In genomic region chr18:63339920-63340484, GRCh38 we compare ENCODE assay signal across 8 cellular contexts. TPM values are rescaled to one million over a fixed set of nuclear protein-coding genes. Genes with fewer than 3 reads are reported as not detected.
DNase-seq lines count a peak whose midpoint lies in the region; ATAC-seq and TF ChIP-seq lines count a peak whose summit lies in the region.

No MANE protein-coding gene starts in this region.

- no peaks in the 10 kb centered on the region for H3K27me3 Mint-ChIP-seq in activated T-cell treated with anti-CD3 and anti-CD28 coated beads, Interleukin-2, amount 50 U/mL, for 72 hours (ENCODE audit: low read depth)

- no peaks in the 10 kb centered on the region for H3K9me3 Mint-ChIP-seq in activated T-cell treated with anti-CD3 and anti-CD28 coated beads, Interleukin-2, amount 50 U/mL, for 72 hours

- DNase-seq in G401 (ENCODE audit: low spot score) (peak; percentile 46), NCI-H2196 (lab: John Stamatoyannopoulos, UW; ENCODE audit: unreplicated experiment) (peak; percentile 56), hepatocyte (ENCODE audit: low spot score) (peak; percentile 67), HuH-7 (ENCODE audit: low spot score) (no peak)
- peak; percentile 41 to 47 for DNase-seq in activated T-cell treated with anti-CD3 and anti-CD28 coated beads, Interleukin-2, amount 50 U/mL, for 72 hours
- peak in 5 of 6 experiments; percentile 26 to 54 (median 37) for DNase-seq in stimulated activated naive CD4-positive, alpha-beta T cell (lab: John Stamatoyannopoulos, UW)

- TF ChIP-seq CTCF in 22Rv1 (IDR thresholded peaks at IDR 0.05), result peak; percentile 76
- TF ChIP-seq CTCF in hepatocyte (IDR thresholded peaks at IDR 0.05; ENCODE audit: poor library complexity), result peak; percentile 57

- H3K9me2 ChIP-seq in hepatocyte (replicated peaks; ENCODE audit: insufficient read depth), result no peaks in the 10 kb centered on the region

- in situ Hi-C loops in G401 (cut with HindIII; ENCODE audit: low sequenced_read_pairs), result loop anchor here (10.0 kb wide), 1 partner anchor 325 kb away; no protein-coding TSS in a partner anchor

- ATAC-seq in activated T-cell treated with anti-CD3 and anti-CD28 coated beads, Interleukin-2, amount 50 U/mL, for 72 hours (replicated peaks in 1 of 2), result peak; percentile 32 to 42
- no peak for ATAC-seq in HG03521 (IDR thresholded peaks at IDR 0.05; ENCODE audit: unreplicated experiment)

- no peaks in the 10 kb centered on the region for H3K9me3 ChIP-seq in hepatocyte (ENCODE audit: low read depth)

- H3K36me3 ChIP-seq in hepatocyte (replicated peaks; ENCODE audit: insufficient read depth, low read depth), result no peaks in the 10 kb centered on the region

- H3K4me3 Mint-ChIP-seq in activated T-cell treated with anti-CD3 and anti-CD28 coated beads, Interleukin-2, amount 50 U/mL, for 72 hours, result no peak overlapping the region

- no peak overlapping the region for H2AFZ ChIP-seq in hepatocyte

- no peak overlapping the region for H3K4me2 ChIP-seq in hepatocyte

- peak overlapping the region; percentile 72 for H3K27ac Mint-ChIP-seq in activated T-cell treated with anti-CD3 and anti-CD28 coated beads, Interleukin-2, amount 50 U/mL, for 72 hours

- WGBS in hepatocyte (ENCODE audit: low lambda C conversion rate, missing lambda C conversion rate), result 42% methylated on average over 4 of the region's 4 CpGs

- H3K27me3 ChIP-seq in hepatocyte, result no peaks in the 10 kb centered on the region

- no peaks in the 10 kb centered on the region for H4K20me1 ChIP-seq in hepatocyte (ENCODE audit: insufficient read depth, poor library complexity, severe bottlenecking)

- H3K79me2 ChIP-seq in hepatocyte, result no peaks in the 10 kb centered on the region

- no peaks in the 10 kb centered on the region for H3K4me1 ChIP-seq in hepatocyte (ENCODE audit: insufficient read depth)

- H3K27ac ChIP-seq in 22Rv1 (no peak overlapping the region), hepatocyte (no peak overlapping the region)

- H3K36me3 Mint-ChIP-seq in activated T-cell treated with anti-CD3 and anti-CD28 coated beads, Interleukin-2, amount 50 U/mL, for 72 hours (ENCODE audit: insufficient read depth in 2 of 2), result peaks cover 15 to 34% of the 10 kb centered on the region in 2 donors

- no peak overlapping the region for H3K4me3 ChIP-seq in hepatocyte

- H3K4me1 Mint-ChIP-seq in activated T-cell treated with anti-CD3 and anti-CD28 coated beads, Interleukin-2, amount 50 U/mL, for 72 hours (ENCODE audit: low read depth), result peaks cover 6% of the 10 kb centered on the region

RNA-seq across cellular contexts. Expression of gene BCL2, which starts 20.4 kb away (rescaled TPM):
- total RNA-seq in G401 (2014; rRNA removed; shearing (Covaris generic)), result 9.9 and 18.2 TPM in 2 replicates
- 100 to 1,000 TPM in 1 of 2 donors, 10 to 100 TPM in 1; 98.3 to 133 TPM for total RNA-seq in activated T-cell treated with anti-CD3 and anti-CD28 coated beads, Interleukin-2, amount 50 U/mL, for 72 hours
- 9.1 and 11.4 TPM in 2 replicates for total RNA-seq in hepatocyte
- polyA plus RNA-seq in hepatocyte, result 0.80 and 1.0 TPM in 2 replicates

RNA-seq across cellular contexts. Expression of gene KDSR, which starts 27.0 kb away (rescaled TPM):
- 23.3 and 27.1 TPM in 2 replicates for total RNA-seq in G401 (2014; rRNA removed; shearing (Covaris generic))
- 10 to 100 TPM; 69.6 to 81.0 TPM for total RNA-seq in activated T-cell treated with anti-CD3 and anti-CD28 coated beads, Interleukin-2, amount 50 U/mL, for 72 hours
- 26.5 and 33.6 TPM in 2 replicates for total RNA-seq in hepatocyte
- 50.7 and 55.1 TPM in 2 replicates for polyA plus RNA-seq in hepatocyte
